ENCODE assay signal across 10 cellular contexts in genomic region chr2:36478332-36478738, GRCh38.
DNase-seq lines count a peak whose midpoint lies in the region; ATAC-seq, FAIRE-seq and TF ChIP-seq lines count a peak whose summit lies in the region.
"Had no signal": no experiment of that assay in that cellular context is flagged by ENCODE, and none has a peak within 500 bp of the region (broad histone marks: within the 10 kb centered on the region; RNA-seq: fewer than 3 reads in every experiment).

No MANE protein-coding gene starts in this region.

- 5% methylated on average over 4 of the region's 4 CpGs for WGBS in esophagus muscularis mucosa

- no peaks in the 10 kb centered on the region for H4K20me1 ChIP-seq in BLaER1 treated with 17β-estradiol and CSF1 and Interleukin-3, amounts not matched to agents 10 nM and 100 nM

- peak overlapping the region in 8 of 11 experiments; percentile 0 to 63 (median 44); a peak in 12 of 22 replicates for H3K4me2 ChIP-seq in BLaER1 treated with 17β-estradiol and CSF1 and Interleukin-3, amounts not matched to agents 10 nM and 100 nM

- TF ChIP-seq CTCF in esophagus muscularis mucosa (IDR thresholded peaks at IDR 0.05): no peak

- intact Hi-C loops in esophagus muscularis mucosa (cut with DNase I): no loop called here

- H3K36me3 ChIP-seq in BLaER1 treated with 17β-estradiol and CSF1 and Interleukin-3, amounts not matched to agents 10 nM and 100 nM: peaks cover 59 to 98% (median 88%) of the 10 kb centered on the region in 11 experiments
- peaks cover 7 to 57% (median 44%) of the 10 kb centered on the region in 4 donors for H3K36me3 ChIP-seq in esophagus muscularis mucosa

- no peak for ATAC-seq in HG02852 (IDR thresholded peaks at IDR 0.05; ENCODE audit: unreplicated experiment)
- no peak for ATAC-seq in GM21576 (IDR thresholded peaks at IDR 0.05; ENCODE audit: unreplicated experiment)

- peak overlapping the region in 9 of 11 experiments; percentile 12 to 64 (median 50); a peak in 13 of 22 replicates for H3K27ac ChIP-seq in BLaER1 treated with 17β-estradiol and CSF1 and Interleukin-3, amounts not matched to agents 10 nM and 100 nM
- peak overlapping the region; percentile 27 to 74 (median 64) for H3K27ac ChIP-seq in esophagus muscularis mucosa (replicated peaks in 1 of 4)
- H3K27ac ChIP-seq: Peyer's patch had no signal

- peaks cover 46 to 57% (median 48%) of the 10 kb centered on the region in 11 experiments for H3K9me3 ChIP-seq in BLaER1 treated with 17β-estradiol and CSF1 and Interleukin-3, amounts not matched to agents 10 nM and 100 nM (replicated peaks in 1 of 11)
- peaks cover 0 to 13% (median 2%) of the 10 kb centered on the region in 4 donors for H3K9me3 ChIP-seq in esophagus muscularis mucosa
- H3K9me3 ChIP-seq: Peyer's patch had no signal

- peak; percentile 95 for FAIRE-seq in RCC 7860 (lab: Jason Lieb, UNC)

- H3K27me3 ChIP-seq in BLaER1 treated with 17β-estradiol and CSF1 and Interleukin-3, amounts not matched to agents 10 nM and 100 nM: no peaks in the 10 kb centered on the region
- H3K27me3 ChIP-seq in esophagus muscularis mucosa: no peaks in the 10 kb centered on the region
- H3K27me3 ChIP-seq: Peyer's patch had no signal

- no peak overlapping the region for H3K4me3 ChIP-seq in BLaER1 treated with 17β-estradiol and CSF1 and Interleukin-3, amounts not matched to agents 10 nM and 100 nM
- H3K4me3 ChIP-seq in esophagus muscularis mucosa: no peak overlapping the region
- H3K4me3 ChIP-seq: Peyer's patch had no signal

- H3K4me1 ChIP-seq in BLaER1 treated with 17β-estradiol and CSF1 and Interleukin-3, amounts not matched to agents 10 nM and 100 nM: peaks cover 16 to 37% (median 29%) of the 10 kb centered on the region in 10 experiments; a peak in 19 of 20 replicates
- H3K4me1 ChIP-seq in esophagus muscularis mucosa: peaks cover 14 to 46% (median 41%) of the 10 kb centered on the region in 4 donors
- H3K4me1 ChIP-seq: Peyer's patch had no signal

- TF ChIP-seq POLR2A in esophagus muscularis mucosa (IDR thresholded peaks at IDR 0.05; ENCODE audit: low read depth): no peak

- DNase-seq in RCC 7860 (ENCODE audit: low spot score) (peak; percentile 94), esophagus muscularis mucosa (ENCODE audit: extremely low spot score) (no peak), non-pigmented ciliary epithelial cell (ENCODE audit: low read depth) (peak; percentile 88), mesenteric fat pad (ENCODE audit: low spot score) (no peak), NCI-H526 (lab: John Stamatoyannopoulos, UW) (no peak)
- DNase-seq: DMS 273 treated with DMSO at 0.1 percent for 48 hours, Peyer's patch had no signal

- TF ChIP-seq EP300 in esophagus muscularis mucosa (IDR thresholded peaks at IDR 0.05): no peak

- H3K9ac ChIP-seq in BLaER1 treated with 17β-estradiol and CSF1 and Interleukin-3, amounts not matched to agents 10 nM and 100 nM: 0 out of 22 replicates have a peak overlapping the region, but pooled peaks of 1 of the 11 experiments have one; percentile 13

Comparison
In these comparisons a context has a peak if more than half of its experiments do, and no peak if none do; other contexts are left out.
1. DNase-seq: peak in RCC 7860 (single experiment) and non-pigmented ciliary epithelial cell (single experiment); none in esophagus muscularis mucosa (single experiment), mesenteric fat pad (single experiment) and NCI-H526 (0 of 2).